21 cellular contexts compared by ENCODE assay signal in the genomic region with DNA sequence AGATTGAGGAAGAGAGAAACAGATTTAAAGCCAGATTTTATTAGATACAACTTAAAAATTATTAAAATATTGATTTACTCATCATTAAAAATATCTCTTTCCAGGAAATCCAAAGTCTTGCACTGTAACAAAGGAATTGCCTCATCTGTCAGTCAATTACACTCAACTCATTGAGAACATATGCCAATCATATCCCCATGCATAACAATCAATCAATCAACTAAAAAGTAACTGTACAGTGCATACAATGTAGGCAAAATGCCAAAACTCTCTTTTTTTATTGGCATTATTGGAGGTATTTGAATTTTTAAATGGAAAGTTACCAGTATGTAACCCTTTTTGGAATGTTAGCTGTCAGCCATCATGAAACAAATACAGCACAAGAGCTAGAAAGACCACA. TPM values are rescaled to one million over a fixed set of nuclear protein-coding genes. Genes with fewer than 3 reads are reported as not detected.
"Had no signal": no experiment of that assay in that cellular context is flagged by ENCODE, and none has a peak within 500 bp of the region (broad histone marks: within the 10 kb centered on the region; RNA-seq: fewer than 3 reads in every experiment).

No MANE protein-coding gene starts in this region.

- H3K4me3 ChIP-seq: esophagus squamous epithelium, heart left ventricle, left lung, thoracic aorta had no signal

- H3K36me3 ChIP-seq: brain microvascular endothelial cell, esophagus squamous epithelium, heart left ventricle, left lung, thoracic aorta had no signal

- H3K4me1 Mint-ChIP-seq: activated CD4-positive, alpha-beta T cell treated with anti-CD3 and anti-CD28 coated beads, Interleukin-2, amount 10 ng/mL, durations not matched to agents 7 days and 5 days; stimulated activated effector memory CD8-positive, alpha-beta T cell treated with anti-CD3 and anti-CD28 coated beads, Interleukin-12 subunit alpha, Interleukin-12 subunit beta, amount 100 ng/mL, for 72 hours had no signal

- H3K27me3 Mint-ChIP-seq: activated CD4-positive, alpha-beta T cell treated with anti-CD3 and anti-CD28 coated beads, Interleukin-2, amount 10 ng/mL, durations not matched to agents 7 days and 5 days; activated naive CD8-positive, alpha-beta T cell; naive thymus-derived CD8-positive, alpha-beta T cell; progenitor cell of endocrine pancreas had no signal

- H3K27me3 ChIP-seq: brain microvascular endothelial cell, esophagus squamous epithelium, foreskin keratinocyte, heart left ventricle, left lung had no signal

- ATAC-seq: activated T-cell treated with anti-CD3 and anti-CD28 coated beads, Interleukin-2, amount 50 U/mL, for 72 hours; heart left ventricle; left lung; naive thymus-derived CD8-positive, alpha-beta T cell; sciatic nerve; stimulated activated effector memory CD8-positive, alpha-beta T cell treated with anti-CD3 and anti-CD28 coated beads, Interleukin-12 subunit alpha, Interleukin-12 subunit beta, amount 100 ng/mL, for 72 hours had no signal

- H3K4me3 Mint-ChIP-seq: activated CD4-positive, alpha-beta T cell treated with anti-CD3 and anti-CD28 coated beads, Interleukin-2, amount 10 ng/mL, durations not matched to agents 7 days and 5 days; activated naive CD8-positive, alpha-beta T cell; activated T-cell treated with anti-CD3 and anti-CD28 coated beads, Interleukin-2, amount 50 U/mL, for 72 hours; naive thymus-derived CD8-positive, alpha-beta T cell; stimulated activated effector memory CD8-positive, alpha-beta T cell treated with anti-CD3 and anti-CD28 coated beads, Interleukin-12 subunit alpha, Interleukin-12 subunit beta, amount 100 ng/mL, for 72 hours had no signal

- H3K27ac ChIP-seq: brain microvascular endothelial cell, heart left ventricle, left lung, thoracic aorta had no signal

- H3K27ac Mint-ChIP-seq: activated CD4-positive, alpha-beta T cell treated with anti-CD3 and anti-CD28 coated beads, Interleukin-2, amount 10 ng/mL, durations not matched to agents 7 days and 5 days; activated naive CD8-positive, alpha-beta T cell; activated T-cell treated with anti-CD3 and anti-CD28 coated beads, Interleukin-2, amount 50 U/mL, for 72 hours; naive thymus-derived CD8-positive, alpha-beta T cell; progenitor cell of endocrine pancreas; stimulated activated effector memory CD8-positive, alpha-beta T cell treated with anti-CD3 and anti-CD28 coated beads, Interleukin-12 subunit alpha, Interleukin-12 subunit beta, amount 100 ng/mL, for 72 hours had no signal

- DNase-seq: activated CD4-positive, alpha-beta T cell treated with anti-CD3 and anti-CD28 coated beads, Interleukin-2, amount 10 ng/mL, durations not matched to agents 7 days and 5 days; activated CD4-positive, CD25-positive, alpha-beta regulatory T cell; activated CD8-positive, alpha-beta memory T cell treated with anti-CD3 and anti-CD28 coated beads, Interleukin-2, amount 50 U/mL, for 48 hours; activated gamma-delta T cell treated with Interleukin-2 at 50 U/mL for 16 hours; activated T-cell treated with anti-CD3 and anti-CD28 coated beads, Interleukin-2, amount 50 U/mL, for 72 hours; cortex of kidney; effector CD4-positive, alpha-beta T cell; esophagus squamous epithelium; heart left ventricle; islet precursor cell; left lung; naive thymus-derived CD8-positive, alpha-beta T cell; occipital lobe had no signal

- H3K36me3 Mint-ChIP-seq: activated naive CD8-positive, alpha-beta T cell; stimulated activated effector memory CD8-positive, alpha-beta T cell treated with anti-CD3 and anti-CD28 coated beads, Interleukin-12 subunit alpha, Interleukin-12 subunit beta, amount 100 ng/mL, for 72 hours had no signal

- H3K9me3 ChIP-seq: esophagus squamous epithelium, heart left ventricle, thoracic aorta had no signal

- FAIRE-seq: urothelium cell line had no signal

- H3K4me1 ChIP-seq: heart left ventricle, left lung had no signal

RNA-seq across cellular contexts. Expression of a gene that starts 45.3 kb away (rescaled TPM):
- total RNA-seq: activated CD4-positive, alpha-beta T cell treated with anti-CD3 and anti-CD28 coated beads, Interleukin-2, amount 10 ng/mL, durations not matched to agents 7 days and 5 days; activated T-cell treated with anti-CD3 and anti-CD28 coated beads, Interleukin-2, amount 50 U/mL, for 72 hours; naive thymus-derived CD8-positive, alpha-beta T cell; sciatic nerve; thoracic aorta had no signal
- polyA plus RNA-seq: naive thymus-derived CD8-positive, alpha-beta T cell had no signal
